Comparison of ENCODE assay signal across 19 cellular contexts in the genomic region with DNA sequence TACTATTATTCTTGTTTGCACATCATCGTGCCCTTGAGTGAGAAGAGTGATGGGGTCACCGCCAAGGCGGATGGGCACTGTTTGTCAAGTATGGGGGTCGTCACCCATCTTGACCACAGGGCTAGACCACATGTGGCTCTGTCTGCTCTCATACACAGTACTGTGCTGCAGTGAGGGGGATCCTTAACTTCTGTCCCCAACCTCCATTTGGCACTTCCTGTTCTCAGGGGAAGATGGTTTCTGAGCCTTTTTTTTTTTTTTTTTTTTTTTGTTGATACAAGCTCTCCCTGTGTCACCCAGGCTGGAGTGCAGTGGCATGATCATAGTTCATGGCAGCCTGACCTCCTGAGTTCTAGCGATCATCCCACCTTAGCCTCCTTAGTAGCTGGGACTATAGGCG. TPM values are rescaled to one million over a fixed set of nuclear protein-coding genes. Genes with fewer than 3 reads are reported as not detected.
A peak's percentile ranks its signal among the peaks of the same experiment; 100 is the strongest.
DNase-seq lines count a peak whose midpoint lies in the region; ATAC-seq, FAIRE-seq and TF ChIP-seq lines count a peak whose summit lies in the region.
"Had no signal": no experiment of that assay in that cellular context is flagged by ENCODE, and none has a peak within 500 bp of the region (broad histone marks: within the 10 kb centered on the region; RNA-seq: fewer than 3 reads in every experiment).

No MANE protein-coding gene starts in this region.

- H2BK15ac ChIP-seq in H1 (ENCODE audit: low read length): no peak overlapping the region

- in situ Hi-C loops in Panc1 (cut with HindIII; ENCODE audit: low pct_unique_long_range_greater_than_20kb, low sequenced_read_pairs): no loop called here

- H2BK12ac ChIP-seq in H1 (ENCODE audit: low read depth, low read length): 0 out of 2 replicates have a peak overlapping the region, but pooled peaks have one; percentile 7

- H3K27ac ChIP-seq in Panc1 (ENCODE audit: low read length): peak overlapping the region; percentile 13; the same call in 1 of the 2 replicates
- H3K27ac ChIP-seq in H1 (ENCODE audit: low read depth, low read length): no peak overlapping the region
- H3K27ac ChIP-seq: A549, C4-2B, SJCRH30 had no signal

- ATAC-seq in Panc1 (no peak), GM18520 (IDR thresholded peaks at IDR 0.05; ENCODE audit: unreplicated experiment) (no peak)

- no peak for TF ChIP-seq POLR2A in H1 (IDR thresholded peaks at IDR 0.05; ENCODE audit: control extremely low read depth in 1 of 2, low read depth in 2 of 2, low read length in 2 of 2)

- no peak overlapping the region for H3K14ac ChIP-seq in H1 (ENCODE audit: insufficient read length)

- no peak overlapping the region for H3K4me3 ChIP-seq in Panc1 (ENCODE audit: low read depth in 2 of 2, low read length in 2 of 2)
- H3K4me3 ChIP-seq in H1 (ENCODE audit: extremely low read depth in 1 of 4, insufficient read depth in 2 of 4, low read depth in 3 of 4, low read length in 4 of 4): no peak overlapping the region
- H3K4me3 ChIP-seq: A549, SJCRH30 had no signal

- H3K4me3 Mint-ChIP-seq in CD14-positive monocyte: no peak overlapping the region
- H3K4me3 Mint-ChIP-seq in nephron progenitor cell: no peak overlapping the region
- H3K4me3 Mint-ChIP-seq: HFFc6 had no signal

- H3K27me3 Mint-ChIP-seq in CD14-positive monocyte (ENCODE audit: low read depth in 3 of 3): peaks cover 0 to 2% (median 0%) of the 10 kb centered on the region in 3 donors
- peaks cover 3% of the 10 kb centered on the region for H3K27me3 Mint-ChIP-seq in nephron progenitor cell (ENCODE audit: low read depth, poor library complexity)

- peaks cover 28 to 55% of the 10 kb centered on the region in 2 donors for H3K36me3 Mint-ChIP-seq in CD14-positive monocyte
- no peaks in the 10 kb centered on the region for H3K36me3 Mint-ChIP-seq in nephron progenitor cell (ENCODE audit: low read depth)

- 0 out of 2 replicates have a peak overlapping the region, but pooled peaks have one; percentile 3 for H2AK5ac ChIP-seq in H1 (ENCODE audit: low read depth, low read length)

- no peak overlapping the region for H4K5ac ChIP-seq in H1 (ENCODE audit: insufficient read length, low read depth, low read length)

- no peak for TF ChIP-seq EP300 in H1 (IDR thresholded peaks at IDR 0.05; ENCODE audit: borderline replicate concordance in 1 of 2, low read depth in 2 of 2, low read length in 2 of 2)

- no peak for FAIRE-seq in H1 (lab: Jason Lieb, UNC)
- FAIRE-seq: A549, GM19239, H54 had no signal

- no peaks in the 10 kb centered on the region for H3K27me3 ChIP-seq in Panc1 (ENCODE audit: control insufficient read depth, insufficient read depth, low read length)
- H3K27me3 ChIP-seq in H1 (replicated peaks in 1 of 4; ENCODE audit: control insufficient read depth in 3 of 4, extremely low read depth in 1 of 4, insufficient read depth in 3 of 4, low read length in 3 of 4): no peaks in the 10 kb centered on the region
- H3K27me3 ChIP-seq: SJCRH30 had no signal

- WGBS in H1 (ENCODE audit: extremely low coverage in 1 of 2, insufficient coverage in 1 of 2, insufficient read length in 1 of 2, insufficient replicate concordance in 2 of 2, low coverage in 1 of 2, low lambda C conversion rate in 2 of 2, missing lambda C conversion rate in 1 of 2), 2 experiments: 90% methylated on average over 6 of the region's 6 CpGs; no CpG with 5 or more reads in 1 of the 2 experiments

- CTCF ChIA-PET in Panc1 (lab: Charles Lee) (no interaction called here), H1 (lab: Charles Lee; ENCODE audit: partially characterized antibody) (interaction anchor here (0.7 kb wide), 1 partner anchor 11 kb away, joined by 3 read pairs; no protein-coding TSS in a partner anchor)

- no peak overlapping the region for H4K8ac ChIP-seq in H1 (ENCODE audit: extremely low read depth, insufficient read depth, low read length)

- no peak overlapping the region for H3K9ac ChIP-seq in H1 (replicated peaks in 1 of 4; ENCODE audit: extremely low read depth in 1 of 4, low read depth in 3 of 4, low read length in 3 of 4)

- TF ChIP-seq RAD21 in H1 (IDR thresholded peaks at IDR 0.05 in 1 of 2, conservative IDR thresholded peaks at IDR 0.05 in 1 of 2; ENCODE audit: low read depth in 2 of 2, low read length in 2 of 2): no peak

- H3K18ac ChIP-seq in H1 (ENCODE audit: extremely low read depth, low read length): no peak overlapping the region

- H3K4me1 Mint-ChIP-seq in CD14-positive monocyte: peaks cover 27% of the 10 kb centered on the region
- peaks cover 66% of the 10 kb centered on the region for H3K4me1 Mint-ChIP-seq in nephron progenitor cell

- H3K9me3 Mint-ChIP-seq in CD14-positive monocyte (peaks cover 0 to 4% (median 0%) of the 10 kb centered on the region in 7 donors), nephron progenitor cell (no peaks in the 10 kb centered on the region)
- H3K9me3 Mint-ChIP-seq: HFFc6 had no signal

- no peak overlapping the region for H3K56ac ChIP-seq in H1 (replicated peaks; ENCODE audit: insufficient read length, low read depth, low read length)

- H3K4me1 ChIP-seq in Panc1 (ENCODE audit: control insufficient read depth, insufficient read depth, low read length) (peaks cover 20% of the 10 kb centered on the region), H1 (replicated peaks in 1 of 4; ENCODE audit: control insufficient read depth in 3 of 4, insufficient read depth in 4 of 4, low read length in 3 of 4) (no peaks in the 10 kb centered on the region)

- no peaks in the 10 kb centered on the region for H3K23me2 ChIP-seq in H1 (ENCODE audit: low read depth, low read length)

- H3K4me2 ChIP-seq in H1 (ENCODE audit: insufficient read depth in 1 of 2, low read depth in 2 of 2, low read length in 2 of 2): no peak overlapping the region
- H3K4me2 ChIP-seq: A549 had no signal

- no peaks in the 10 kb centered on the region for H3K36me3 ChIP-seq in Panc1 (ENCODE audit: control insufficient read depth, insufficient read depth, low read length)
- H3K36me3 ChIP-seq in H1 (ENCODE audit: control insufficient read depth in 2 of 4, insufficient read depth in 4 of 4, low read length in 3 of 4): no peaks in the 10 kb centered on the region
- H3K36me3 ChIP-seq: SJCRH30 had no signal

- H2AFZ ChIP-seq in H1 (ENCODE audit: low read length): no peak overlapping the region

- no peak overlapping the region for H4K91ac ChIP-seq in H1 (replicated peaks; ENCODE audit: insufficient read length, low read length)

- H2BK5ac ChIP-seq in H1 (ENCODE audit: low read depth, low read length): peak overlapping the region; percentile 27; the same call in 1 of the 2 replicates

- no peak for TF ChIP-seq CTCF in CD14-positive monocyte (IDR thresholded peaks at IDR 0.05)
- TF ChIP-seq CTCF in Panc1 (IDR thresholded peaks at IDR 0.05): no peak
- TF ChIP-seq CTCF in H1 (IDR thresholded peaks at IDR 0.05; ENCODE audit: control extremely low read depth in 1 of 3, insufficient read depth in 1 of 3, low read depth in 1 of 3, low read length in 3 of 3): no peak
- no peak for TF ChIP-seq CTCF in nephron progenitor cell (IDR thresholded peaks at IDR 0.05)

- H3K27ac Mint-ChIP-seq in CD14-positive monocyte: peak overlapping the region in 4 of 7 donors; percentile 56 to 90 (median 74)
- peak overlapping the region; percentile 42 for H3K27ac Mint-ChIP-seq in nephron progenitor cell
- H3K27ac Mint-ChIP-seq: HFFc6 had no signal

- no TSS peak for BruUV-seq in Panc1 (replicated peaks; lab: Mats Ljungman, UMichigan)

- intact Hi-C loops in CD14-positive monocyte (cut with micrococcal nuclease) (loop anchor here in 1 of 2 donors (10.0 kb wide), 1 partner anchor 47 kb away; no protein-coding TSS in a partner anchor), Panc1 (cut with micrococcal nuclease; ENCODE audit: unreplicated experiment) (no loop called here)

- H3K4ac ChIP-seq in H1 (replicated peaks; ENCODE audit: insufficient read length, low read depth, low read length): no peak overlapping the region

- peaks cover 3% of the 10 kb centered on the region; the same call in 1 of the 2 replicates for H3K79me1 ChIP-seq in H1 (ENCODE audit: low read depth, low read length)

- H3K9me3 ChIP-seq in Panc1 (ENCODE audit: control insufficient read depth, insufficient read depth, low read depth, low read length): no peaks in the 10 kb centered on the region
- H3K9me3 ChIP-seq in H1 (ENCODE audit: insufficient read depth in 2 of 2, low read depth in 1 of 2, low read length in 1 of 2): no peaks in the 10 kb centered on the region
- H3K9me3 ChIP-seq: A549, SJCRH30 had no signal

- H2BK20ac ChIP-seq in H1 (ENCODE audit: low read length): no peak overlapping the region

- H2BK120ac ChIP-seq in H1 (replicated peaks; ENCODE audit: low read depth, low read length): no peak overlapping the region

- POLR2A ChIA-PET in Panc1 (lab: Charles Lee) (interaction anchor here (0.6 kb wide), 2 partner anchors 10 to 13 kb away, joined by 3 to 6 read pairs; no protein-coding TSS in a partner anchor), H1 (lab: Charles Lee; ENCODE audit: partially characterized antibody) (interaction anchor here (2.3 kb wide), 1 partner anchor 46 kb away, joined by 5 read pairs; no protein-coding TSS in a partner anchor)

- H3K23ac ChIP-seq in H1 (ENCODE audit: insufficient read length): no peak overlapping the region

- H4K20me1 ChIP-seq in H1 (replicated peaks in 1 of 2; ENCODE audit: control insufficient read depth in 1 of 2, insufficient read depth in 2 of 2, low read length in 2 of 2): no peaks in the 10 kb centered on the region

- H3K79me2 ChIP-seq in H1 (ENCODE audit: control insufficient read depth in 1 of 2, insufficient read depth in 2 of 2, low read length in 2 of 2): peaks cover 3% of the 10 kb centered on the region in 2 experiments; a peak in 2 of 4 replicates

- no peak for DNase-seq in CD14-positive monocyte (ENCODE audit: low spot score)
- no peak for DNase-seq in Panc1 (ENCODE audit: low read depth, low spot score)
- DNase-seq in H1 (ENCODE audit: low read depth in 1 of 2, low spot score in 2 of 2): no peak
- no peak for DNase-seq in nephron progenitor cell
- DNase-seq in activated naive CD4-positive, alpha-beta T cell treated with Interleukin-2 at 50 U/mL for 16 hours: no peak
- DNase-seq in Kasumi-1 (lab: John Stamatoyannopoulos, UW): no peak
- DNase-seq in SKM-1 (lab: John Stamatoyannopoulos, UW; ENCODE audit: unreplicated experiment): no peak
- DNase-seq: COR-L47, HFFc6, NCI-H187, NCI-H526 treated with DMSO at 0.1 percent for 48 hours, OCI-M1, RPMI8226, SJCRH30 had no signal

RNA-seq across cellular contexts. Expression of gene WBP1L, which starts 13.6 kb away (rescaled TPM):
- polyA plus RNA-seq in CD14-positive monocyte (10 to 100 TPM; 38.3 to 43.0 TPM), H1 (2011; rRNA removed) (29.9 and 37.0 TPM in 2 replicates)
- 91.3 TPM for total RNA-seq in Panc1 (2021; ENCODE audit: unreplicated experiment)
- polyA plus RNA-seq in Panc1 (2012; ENCODE audit: insufficient read length): 99.5 TPM
- total RNA-seq in H1 (2021; fragmentation: NEBNext Ultra II Directional; extraction: Animal tissue kit (Norgen Biotek cat#: 25700)): 26.2 and 26.6 TPM in 2 replicates
- 24.6 TPM for polyA plus RNA-seq in H1 (2011; cell fraction: cytosol; rRNA removed)
- 27.2 TPM for polyA plus RNA-seq in H1 (2011; cell fraction: nucleus; rRNA removed)
- 14.7 to 20.7 TPM (median 20.2 TPM) in 4 replicates for polyA plus RNA-seq in H1 (2012, experiment 1 of 2)
- polyA plus RNA-seq in H1 (2012, experiment 2 of 2): 19.6 TPM
- polyA plus RNA-seq in H1 (2013, experiment 1 of 2): 24.7 TPM
- polyA plus RNA-seq in H1 (2013, experiment 2 of 2): 25.2 TPM
- polyA minus RNA-seq in H1 (2011; rRNA and poly(A)+ RNA removed): 33.2 and 39.3 TPM in 2 replicates
- 23.0 TPM for polyA minus RNA-seq in H1 (2011; cell fraction: cytosol; rRNA and poly(A)+ RNA removed)
- 16.1 TPM for polyA minus RNA-seq in H1 (2011; cell fraction: nucleus; rRNA and poly(A)+ RNA removed)

RNA-seq across cellular contexts. Expression of gene SFXN2, which starts 42.9 kb away (rescaled TPM):
- polyA plus RNA-seq in CD14-positive monocyte: 1 to 10 TPM; 1.8 to 2.0 TPM
- 11.6 TPM for total RNA-seq in Panc1 (2021; ENCODE audit: unreplicated experiment)
- 4.0 TPM for polyA plus RNA-seq in Panc1 (2012; ENCODE audit: insufficient read length)
- 20.5 TPM in 2 replicates for total RNA-seq in H1 (2021; fragmentation: NEBNext Ultra II Directional; extraction: Animal tissue kit (Norgen Biotek cat#: 25700))
- 23.5 and 29.3 TPM in 2 replicates for polyA plus RNA-seq in H1 (2011; rRNA removed)
- 23.5 TPM for polyA plus RNA-seq in H1 (2011; cell fraction: cytosol; rRNA removed)
- 34.5 TPM for polyA plus RNA-seq in H1 (2011; cell fraction: nucleus; rRNA removed)
- polyA plus RNA-seq in H1 (2012, experiment 1 of 2): 18.9 to 21.4 TPM (median 20.7 TPM) in 4 replicates
- polyA plus RNA-seq in H1 (2012, experiment 2 of 2): 20.1 TPM
- polyA plus RNA-seq in H1 (2013, experiment 1 of 2): 10.6 TPM
- polyA plus RNA-seq in H1 (2013, experiment 2 of 2): 9.8 TPM
- polyA minus RNA-seq in H1 (2011; rRNA and poly(A)+ RNA removed): 58.2 and 63.8 TPM in 2 replicates
- polyA minus RNA-seq in H1 (2011; cell fraction: cytosol; rRNA and poly(A)+ RNA removed): 17.2 TPM
- polyA minus RNA-seq in H1 (2011; cell fraction: nucleus; rRNA and poly(A)+ RNA removed): 50.5 TPM

RNA-seq across cellular contexts. Expression of gene ARL3, which starts 43.1 kb away (rescaled TPM):
- polyA plus RNA-seq in CD14-positive monocyte (1 to 10 TPM; 6.0 to 6.3 TPM), H1 (2011; rRNA removed) (5.3 and 8.8 TPM in 2 replicates)
- 20.7 TPM for total RNA-seq in Panc1 (2021; ENCODE audit: unreplicated experiment)
- polyA plus RNA-seq in Panc1 (2012; ENCODE audit: insufficient read length): 19.3 TPM
- 15.3 and 16.2 TPM in 2 replicates for total RNA-seq in H1 (2021; fragmentation: NEBNext Ultra II Directional; extraction: Animal tissue kit (Norgen Biotek cat#: 25700))
- polyA plus RNA-seq in H1 (2011; cell fraction: cytosol; rRNA removed): 10.7 TPM
- polyA plus RNA-seq in H1 (2011; cell fraction: nucleus; rRNA removed): 4.1 TPM
- 17.5 to 21.4 TPM (median 19.0 TPM) in 4 replicates for polyA plus RNA-seq in H1 (2012, experiment 1 of 2)
- 10.8 TPM for polyA plus RNA-seq in H1 (2012, experiment 2 of 2)
- polyA plus RNA-seq in H1 (2013, experiment 1 of 2): 16.6 TPM
- 18.0 TPM for polyA plus RNA-seq in H1 (2013, experiment 2 of 2)
- polyA minus RNA-seq in H1 (2011; rRNA and poly(A)+ RNA removed): 4.5 and 5.0 TPM in 2 replicates
- 4.0 TPM for polyA minus RNA-seq in H1 (2011; cell fraction: cytosol; rRNA and poly(A)+ RNA removed)
- 3.0 TPM for polyA minus RNA-seq in H1 (2011; cell fraction: nucleus; rRNA and poly(A)+ RNA removed)
